In genomic region chr11:62705880-62706831, GRCh38 we compare ENCODE assay signal across 7 cellular contexts. TPM values are rescaled to one million over a fixed set of nuclear protein-coding genes. Genes with fewer than 3 reads are reported as not detected.
DNase-seq lines count a peak whose midpoint lies in the region; ATAC-seq and TF ChIP-seq lines count a peak whose summit lies in the region.

No MANE protein-coding gene starts in this region.

- intact Hi-C loops in breast epithelium (cut with DNase I; ENCODE audit: low total_unique reads) = no loop called here

- H3K36me3 ChIP-seq in WERI-Rb-1 (peaks cover 54% of the 10 kb centered on the region), breast epithelium (no peaks in the 10 kb centered on the region), skeletal muscle tissue (ENCODE audit: control insufficient read depth in 3 of 3, insufficient read depth in 3 of 3, low read length in 3 of 3) (peaks cover 14 to 18% (median 15%) of the 10 kb centered on the region in 3 donors)

- ATAC-seq in GM18520 (IDR thresholded peaks at IDR 0.05; ENCODE audit: unreplicated experiment) = peak; percentile 45
- ATAC-seq in HG03135 (IDR thresholded peaks at IDR 0.05; ENCODE audit: unreplicated experiment) = peak; percentile 64

- no peaks in the 10 kb centered on the region for H3K27me3 ChIP-seq in WERI-Rb-1 (ENCODE audit: insufficient read depth, low read depth, severe bottlenecking)
- H3K27me3 ChIP-seq in breast epithelium = no peaks in the 10 kb centered on the region
- no peaks in the 10 kb centered on the region for H3K27me3 ChIP-seq in skeletal muscle tissue (ENCODE audit: control insufficient read depth in 3 of 3, insufficient read depth in 3 of 3, low read length in 3 of 3)

- peak overlapping the region; percentile 60 for H3K4me3 ChIP-seq in WERI-Rb-1 (ENCODE audit: low read depth, low read length)
- peak overlapping the region; percentile 64 to 87 (median 75) for H3K4me3 ChIP-seq in breast epithelium
- H3K4me3 ChIP-seq in skeletal muscle tissue (ENCODE audit: low read length in 3 of 3) = peak overlapping the region; percentile 82 to 92 (median 83)

- H3K4me1 ChIP-seq in breast epithelium (peaks cover 3 to 16% of the 10 kb centered on the region in 2 donors), skeletal muscle tissue (ENCODE audit: control insufficient read depth in 3 of 3, insufficient read depth in 3 of 3, low read length in 3 of 3) (peaks cover 40 to 48% (median 47%) of the 10 kb centered on the region in 3 donors)

- H3K9ac ChIP-seq in skeletal muscle tissue (ENCODE audit: low read depth in 1 of 3, low read length in 3 of 3) = peak overlapping the region; percentile 67 to 89 (median 82)

- peak overlapping the region; percentile 84 for H3K27ac ChIP-seq in WERI-Rb-1
- peak overlapping the region; percentile 83 to 92 for H3K27ac ChIP-seq in breast epithelium
- H3K27ac ChIP-seq in skeletal muscle tissue (ENCODE audit: low read depth, low read length) = peak overlapping the region; percentile 81

- TF ChIP-seq CTCF in WERI-Rb-1 (IDR thresholded peaks at IDR 0.05; ENCODE audit: low read depth, low read length) (no peak), breast epithelium (IDR thresholded peaks at IDR 0.05) (no peak)

- DNase-seq in NCI-H2196 treated with DMSO at 0.1 percent for 48 hours (lab: John Stamatoyannopoulos, UW; ENCODE audit: unreplicated experiment) (peak; percentile 88), WERI-Rb-1 (peak; percentile 94), breast epithelium (ENCODE audit: low spot score in 2 of 2) (peak; percentile 91 to 94), iPS-NIHi11 (ENCODE audit: low spot score) (peak; percentile 95)

- no peaks in the 10 kb centered on the region for H3K9me3 ChIP-seq in WERI-Rb-1 (ENCODE audit: severe bottlenecking)
- H3K9me3 ChIP-seq in breast epithelium = no peaks in the 10 kb centered on the region
- no peaks in the 10 kb centered on the region for H3K9me3 ChIP-seq in skeletal muscle tissue (ENCODE audit: control insufficient read depth in 3 of 3, low read length in 3 of 3)

- no peak for TF ChIP-seq POLR2A in breast epithelium (IDR thresholded peaks at IDR 0.05)

RNA-seq across cellular contexts. Expression of gene BSCL2, which starts 1.1 kb away (rescaled TPM):
- total RNA-seq in breast epithelium = 10 to 100 TPM; 40.2 to 58.4 (median 54.1) TPM
- 19.8 TPM for total RNA-seq in skeletal muscle tissue

RNA-seq across cellular contexts. Expression of gene GNG3, which starts 1.3 kb away (rescaled TPM):
- total RNA-seq in breast epithelium = not detected
- total RNA-seq in skeletal muscle tissue = not detected

RNA-seq across cellular contexts. Expression of gene LRRN4CL, which starts 16.8 kb away (rescaled TPM):
- total RNA-seq in breast epithelium (10 to 100 TPM in 2 of 3 donors, 1 to 10 TPM in 1; 9.8 to 15.1 (median 13.6) TPM), skeletal muscle tissue (9.9 TPM)

RNA-seq across cellular contexts. Expression of gene HNRNPUL2, which starts 21.1 kb away (rescaled TPM):
- total RNA-seq in breast epithelium (10 to 100 TPM; 22.3 to 24.5 (median 23.6) TPM), skeletal muscle tissue (18.8 TPM)

RNA-seq across cellular contexts. Expression of gene TTC9C, which starts 22.1 kb away (rescaled TPM):
- total RNA-seq in breast epithelium = 10 to 100 TPM; 19.2 to 26.2 (median 25.8) TPM
- total RNA-seq in skeletal muscle tissue = 25.6 TPM

Comparison
In these comparisons a context has a peak if more than half of its experiments do, and no peak if none do; other contexts are left out.
1. Peak in every context shown above with its lines: DNase-seq, ATAC-seq, H3K4me3 ChIP-seq and H3K27ac ChIP-seq.